ENCODE assay signal across 23 cellular contexts in the genomic region with DNA sequence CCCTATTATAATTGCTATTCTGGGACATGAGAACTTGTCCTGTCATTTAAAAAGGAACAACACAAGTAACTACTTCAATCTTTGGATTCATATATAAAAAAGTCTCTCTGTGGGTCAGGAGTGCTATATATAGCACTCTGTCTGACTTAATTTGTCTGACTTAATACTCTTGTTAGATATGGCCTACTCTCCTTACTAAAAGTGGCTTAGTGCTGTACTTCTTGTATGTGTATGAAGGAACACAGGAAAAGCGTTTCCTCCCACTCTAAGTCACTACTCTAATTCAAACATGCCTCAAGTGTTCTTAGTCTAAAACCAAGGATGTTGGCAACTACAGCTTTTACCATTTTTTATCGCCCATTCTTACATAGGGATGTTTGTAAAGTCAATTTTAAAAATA.
"Had no signal": no experiment of that assay in that cellular context is flagged by ENCODE, and none has a peak within 500 bp of the region (broad histone marks: within the 10 kb centered on the region; RNA-seq: fewer than 3 reads in every experiment).

No MANE protein-coding gene starts in this region.

- H3K36me3 ChIP-seq: colonic mucosa, esophagus muscularis mucosa, esophagus squamous epithelium, gastrocnemius medialis, gastroesophageal sphincter, heart left ventricle, heart right ventricle had no signal

- H3K9me3 ChIP-seq: colonic mucosa, esophagus muscularis mucosa, esophagus squamous epithelium, gastrocnemius medialis, gastroesophageal sphincter, heart left ventricle had no signal

- H3K27ac ChIP-seq: colonic mucosa, dorsolateral prefrontal cortex, epithelial cell of prostate, esophagus muscularis mucosa, esophagus squamous epithelium, foreskin keratinocyte, gastrocnemius medialis, gastroesophageal sphincter, heart left ventricle, heart right ventricle had no signal

- DNase-seq: colonic mucosa; cortex of kidney; dermis blood vessel endothelial cell; dorsolateral prefrontal cortex; effector CD4-positive, alpha-beta T cell; effector CD8-positive, alpha-beta T cell; effector memory CD4-positive, alpha-beta T cell; effector memory CD8-positive, alpha-beta T cell; endodermal cell; erythroblast; esophagus squamous epithelium; foreskin fibroblast; foreskin keratinocyte; foreskin melanocyte; gastrocnemius medialis; glutamatergic neuron; head of caudate nucleus; heart left ventricle; heart right ventricle had no signal

- H3K4me1 ChIP-seq: colonic mucosa, esophagus muscularis mucosa, esophagus squamous epithelium, gastrocnemius medialis, gastroesophageal sphincter, heart left ventricle, heart right ventricle had no signal

- H3K4me3 ChIP-seq: colonic mucosa, dorsolateral prefrontal cortex, esophagus muscularis mucosa, esophagus squamous epithelium, gastrocnemius medialis, gastroesophageal sphincter, heart left ventricle, heart right ventricle had no signal

- ATAC-seq: effector memory CD8-positive, alpha-beta T cell; esophagus mucosa; foreskin keratinocyte; gastrocnemius medialis; gastroesophageal sphincter; heart left ventricle; heart right ventricle had no signal

- H3K27me3 ChIP-seq: colonic mucosa, dorsolateral prefrontal cortex, esophagus muscularis mucosa, esophagus squamous epithelium, foreskin keratinocyte, gastrocnemius medialis, gastroesophageal sphincter, heart left ventricle, heart right ventricle had no signal
